ENCODE assay signal across 35 cellular contexts in genomic region chr15:57183041-57183440, GRCh38.
DNase-seq lines count a peak whose midpoint lies in the region; ATAC-seq and TF ChIP-seq lines count a peak whose summit lies in the region.
"Had no signal": no experiment of that assay in that cellular context is flagged by ENCODE, and none has a peak within 500 bp of the region (broad histone marks: within the 10 kb centered on the region; RNA-seq: fewer than 3 reads in every experiment).

No MANE protein-coding gene starts in this region.

- ATAC-seq in GM21367 (IDR thresholded peaks at IDR 0.05; ENCODE audit: unreplicated experiment) (no peak), GM23338 (no peak)
- ATAC-seq: gastrocnemius medialis; left colon; right cardiac atrium; stimulated activated naive CD8-positive, alpha-beta T cell treated with anti-CD3 and anti-CD28 coated beads, Interleukin-15, amount 100 ng/mL, for 72 hours had no signal

- no peak overlapping the region for H3K23ac ChIP-seq in mesenchymal stem cell (ENCODE audit: low read length in 2 of 2)

- H3K4me1 Mint-ChIP-seq in GM23338: peaks cover 4% of the 10 kb centered on the region; the same call in 2 of the 3 replicates
- H3K4me1 Mint-ChIP-seq: activated naive CD4-positive, alpha-beta T cell treated with anti-CD3 and anti-CD28 coated beads, Interleukin-2, amount 50 U/mL, for 24 hours; stimulated activated naive CD8-positive, alpha-beta T cell treated with anti-CD3 and anti-CD28 coated beads, Interleukin-15, amount 100 ng/mL, for 72 hours had no signal

- no peak overlapping the region for H3K18ac ChIP-seq in mesenchymal stem cell (ENCODE audit: low read depth in 1 of 2, low read length in 2 of 2)

- H3K9me2 ChIP-seq in GM23338 (ENCODE audit: insufficient read depth): no peaks in the 10 kb centered on the region

- no peak overlapping the region for H4K8ac ChIP-seq in mesenchymal stem cell (ENCODE audit: low read length)

- no peak overlapping the region for H4K91ac ChIP-seq in mesenchymal stem cell (ENCODE audit: low read length)

- H2BK120ac ChIP-seq in mesenchymal stem cell (ENCODE audit: low read depth, low read length): no peak overlapping the region

- H3K36me3 ChIP-seq in adipocyte (ENCODE audit: control insufficient read depth, insufficient read depth, low read length, severe bottlenecking) (peaks cover 7% of the 10 kb centered on the region), mesenchymal stem cell (ENCODE audit: control insufficient read depth in 1 of 2, insufficient read depth in 2 of 2, low read depth in 1 of 2, low read length in 2 of 2) (peaks cover 8 to 10% of the 10 kb centered on the region in 2 experiments), GM23338 (ENCODE audit: insufficient read depth) (no peaks in the 10 kb centered on the region)
- H3K36me3 ChIP-seq: gastrocnemius medialis, vagina had no signal

- no peaks in the 10 kb centered on the region for H4K20me1 ChIP-seq in GM23338 (replicated peaks; ENCODE audit: insufficient read depth)

- H3K4ac ChIP-seq in mesenchymal stem cell (ENCODE audit: low read depth in 1 of 2, low read length in 2 of 2): no peak overlapping the region

- H3K4me3 Mint-ChIP-seq in GM23338: no peak overlapping the region
- H3K4me3 Mint-ChIP-seq: activated naive CD4-positive, alpha-beta T cell treated with anti-CD3 and anti-CD28 coated beads, Interleukin-2, amount 50 U/mL, for 24 hours; immature natural killer cell; memory B cell; neural crest cell; stimulated activated naive CD8-positive, alpha-beta T cell treated with anti-CD3 and anti-CD28 coated beads, Interleukin-15, amount 100 ng/mL, for 72 hours had no signal

- no peak overlapping the region for H3K4me2 ChIP-seq in mesenchymal stem cell (ENCODE audit: low read length, poor library complexity, severe bottlenecking)
- H3K4me2 ChIP-seq in GM23338: no peak overlapping the region

- H2BK5ac ChIP-seq in mesenchymal stem cell (ENCODE audit: low read depth, low read length, poor library complexity, severe bottlenecking): no peak overlapping the region

- peaks cover 2% of the 10 kb centered on the region for H3K27me3 Mint-ChIP-seq in GM23338 (ENCODE audit: insufficient read depth, low read depth, poor library complexity)
- H3K27me3 Mint-ChIP-seq: activated naive CD4-positive, alpha-beta T cell treated with anti-CD3 and anti-CD28 coated beads, Interleukin-2, amount 50 U/mL, for 24 hours; memory B cell; stimulated activated naive CD8-positive, alpha-beta T cell treated with anti-CD3 and anti-CD28 coated beads, Interleukin-15, amount 100 ng/mL, for 72 hours had no signal

- no peak overlapping the region for H3K4me3 ChIP-seq in adipocyte (ENCODE audit: low read length)
- H3K4me3 ChIP-seq in fibroblast of pulmonary artery (replicated peaks; ENCODE audit: low read depth, low read length): no peak overlapping the region
- no peak overlapping the region for H3K4me3 ChIP-seq in mesenchymal stem cell (ENCODE audit: insufficient read depth in 1 of 2, low read depth in 1 of 2, low read length in 2 of 2)
- H3K4me3 ChIP-seq in GM23338: no peak overlapping the region
- H3K4me3 ChIP-seq: cardiac muscle cell, coronary artery, gastrocnemius medialis, SJCRH30, spleen, vagina had no signal

- H3K9ac ChIP-seq in adipocyte (ENCODE audit: low read length): no peak overlapping the region
- no peak overlapping the region for H3K9ac ChIP-seq in mesenchymal stem cell (ENCODE audit: low read length)

- intact Hi-C loops in head of caudate nucleus (cut with DNase I): no loop called here

- no peak overlapping the region for H2AFZ ChIP-seq in mesenchymal stem cell (ENCODE audit: low read depth, low read length)
- no peak overlapping the region for H2AFZ ChIP-seq in GM23338

- H2BK15ac ChIP-seq in mesenchymal stem cell (ENCODE audit: low read depth, poor library complexity, severe bottlenecking): no peak overlapping the region

- H3K4me1 ChIP-seq in adipocyte (ENCODE audit: control insufficient read depth, insufficient read depth, low read length) (peaks cover 12% of the 10 kb centered on the region), mesenchymal stem cell (ENCODE audit: control insufficient read depth, insufficient read depth, low read depth, low read length) (no peaks in the 10 kb centered on the region), GM23338 (ENCODE audit: insufficient read depth) (peaks cover 6% of the 10 kb centered on the region; the same call in 1 of the 2 replicates)
- H3K4me1 ChIP-seq: SJCRH30 had no signal

- H3F3A ChIP-seq in GM23338 (replicated peaks; ENCODE audit: low read depth): no peaks in the 10 kb centered on the region

- H3K79me2 ChIP-seq in GM23338 (replicated peaks; ENCODE audit: insufficient read depth): no peaks in the 10 kb centered on the region

- H3K27ac ChIP-seq in mesenchymal stem cell (ENCODE audit: low read length, poor library complexity, severe bottlenecking): no peak overlapping the region
- no peak overlapping the region for H3K27ac ChIP-seq in GM23338 (ENCODE audit: low read depth)
- H3K27ac ChIP-seq: C4-2B, cardiac muscle cell, coronary artery, epithelial cell of prostate, gastrocnemius medialis, SJCRH30, vagina, WERI-Rb-1 had no signal

- TF ChIP-seq CTCF in fibroblast of pulmonary artery (IDR thresholded peaks at IDR 0.05; ENCODE audit: low read length, missing control alignments): no peak
- no peak for TF ChIP-seq CTCF in GM23338 (conservative IDR thresholded peaks at IDR 0.05; ENCODE audit: low read depth in 2 of 2)

- no peaks in the 10 kb centered on the region; the same call in 2 of the 3 replicates for H3K9me3 Mint-ChIP-seq in GM23338
- H3K9me3 Mint-ChIP-seq: immature natural killer cell, memory B cell had no signal

- peak; percentile 10 for DNase-seq in AG08396 (ENCODE audit: low spot score)
- peak; percentile 45 for DNase-seq in adipocyte (ENCODE audit: low read depth)
- peak; percentile 29 for DNase-seq in fibroblast of pulmonary artery (ENCODE audit: low read depth)
- DNase-seq in mesenchymal stem cell: peak; percentile 43
- DNase-seq in head of caudate nucleus: no peak
- no peak for DNase-seq in NCI-H748 (lab: John Stamatoyannopoulos, UW; ENCODE audit: unreplicated experiment)
- no peak for DNase-seq in GM23338 (ENCODE audit: low spot score)
- DNase-seq: activated CD4-positive, alpha-beta T cell treated with anti-CD3 and anti-CD28 coated beads for 48 hours; COR-L47; effector memory CD4-positive, alpha-beta T cell; gastrocnemius medialis; GOT3; immature natural killer cell; KBM-7; left colon; NCI-H1092 treated with DMSO at 0.1 percent for 48 hours; NCI-H187; NCI-H2171; NCI-H510A; right cardiac atrium; SJCRH30; spleen; stimulated activated CD8-positive, alpha-beta memory T cell treated with anti-CD3 and anti-CD28 coated beads, Interleukin-4, amount 100 ng/mL, for 48 hours; stimulated activated naive CD8-positive, alpha-beta T cell treated with anti-CD3 and anti-CD28 coated beads, Interleukin-15, amount 100 ng/mL, for 72 hours; T1000; WERI-Rb-1 had no signal

- no CpG with 5 or more reads among the region's 1 CpG for whole genome bisulfite sequencing in mesenchymal stem cell

- H3K36me3 Mint-ChIP-seq in GM23338 (ENCODE audit: low read depth): peaks cover 18% of the 10 kb centered on the region

- H3K27ac Mint-ChIP-seq in GM23338: no peak overlapping the region
- H3K27ac Mint-ChIP-seq: activated naive CD4-positive, alpha-beta T cell treated with anti-CD3 and anti-CD28 coated beads, Interleukin-2, amount 50 U/mL, for 24 hours; immature natural killer cell; memory B cell; stimulated activated naive CD8-positive, alpha-beta T cell treated with anti-CD3 and anti-CD28 coated beads, Interleukin-15, amount 100 ng/mL, for 72 hours had no signal

- no peak overlapping the region for H2AK5ac ChIP-seq in mesenchymal stem cell (ENCODE audit: low read length, severe bottlenecking)

- H3K79me1 ChIP-seq in mesenchymal stem cell (replicated peaks; ENCODE audit: low read length, poor library complexity, severe bottlenecking): peaks cover 12% of the 10 kb centered on the region

- no peak overlapping the region for H3K14ac ChIP-seq in mesenchymal stem cell (ENCODE audit: low read length in 2 of 2)

- H3K9me3 ChIP-seq in adipocyte (ENCODE audit: control insufficient read depth, low read length) (no peaks in the 10 kb centered on the region), mesenchymal stem cell (ENCODE audit: control insufficient read depth, low read length) (peaks cover 5% of the 10 kb centered on the region)
- H3K9me3 ChIP-seq: gastrocnemius medialis, SJCRH30, vagina had no signal

- no peak overlapping the region for H2BK12ac ChIP-seq in mesenchymal stem cell (ENCODE audit: low read length in 2 of 2)

- no peaks in the 10 kb centered on the region for H3K27me3 ChIP-seq in adipocyte (replicated peaks; ENCODE audit: control insufficient read depth, insufficient read depth, low read length)
- H3K27me3 ChIP-seq in mesenchymal stem cell (ENCODE audit: control insufficient read depth in 1 of 2, insufficient read depth in 1 of 2, low read length in 2 of 2): no peaks in the 10 kb centered on the region
- no peaks in the 10 kb centered on the region for H3K27me3 ChIP-seq in GM23338 (ENCODE audit: insufficient read depth)
- H3K27me3 ChIP-seq: cardiac muscle cell, gastrocnemius medialis, SJCRH30, spleen, vagina had no signal

TF ChIP-seq in GM23338, 12 proteins besides CTCF, POLR2A, EP300 and RAD21 (continues in another document):
- TF ChIP-seq EZH2 (IDR thresholded peaks at IDR 0.05; ENCODE audit: low read depth, unreplicated experiment) (no peak), NANOG (IDR thresholded peaks at IDR 0.05; ENCODE audit: borderline replicate concordance) (no peak), POLR2AphosphoS5 (IDR thresholded peaks at IDR 0.05; ENCODE audit: low read depth) (no peak), ZNF331 (CRISPR knock-in tag; IDR thresholded peaks at IDR 0.05; ENCODE audit: low read depth) (no peak), CREB1 (CRISPR knock-in tag; IDR thresholded peaks at IDR 0.05; ENCODE audit: low read depth) (no peak), JUNB (IDR thresholded peaks at IDR 0.05; ENCODE audit: unreplicated experiment) (no peak), EZH2phosphoT487 (IDR thresholded peaks at IDR 0.05; ENCODE audit: unreplicated experiment) (no peak), STAT1 (IDR thresholded peaks at IDR 0.05; ENCODE audit: unreplicated experiment) (no peak), ZNF114 (CRISPR knock-in tag; IDR thresholded peaks at IDR 0.05) (no peak)
- TF ChIP-seq, protein P1, sequence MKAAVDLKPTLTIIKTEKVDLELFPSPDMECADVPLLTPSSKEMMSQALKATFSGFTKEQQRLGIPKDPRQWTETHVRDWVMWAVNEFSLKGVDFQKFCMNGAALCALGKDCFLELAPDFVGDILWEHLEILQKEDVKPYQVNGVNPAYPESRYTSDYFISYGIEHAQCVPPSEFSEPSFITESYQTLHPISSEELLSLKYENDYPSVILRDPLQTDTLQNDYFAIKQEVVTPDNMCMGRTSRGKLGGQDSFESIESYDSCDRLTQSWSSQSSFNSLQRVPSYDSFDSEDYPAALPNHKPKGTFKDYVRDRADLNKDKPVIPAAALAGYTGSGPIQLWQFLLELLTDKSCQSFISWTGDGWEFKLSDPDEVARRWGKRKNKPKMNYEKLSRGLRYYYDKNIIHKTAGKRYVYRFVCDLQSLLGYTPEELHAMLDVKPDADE (IDR thresholded peaks at IDR 0.05): no peak

Comparison
In these comparisons a context has a peak if more than half of its experiments do, and no peak if none do; other contexts are left out.
1. DNase-seq: peak in AG08396 (single experiment), adipocyte (single experiment), fibroblast of pulmonary artery (single experiment) and mesenchymal stem cell (single experiment); none in head of caudate nucleus (0 of 42), NCI-H748 (single experiment) and GM23338 (single experiment).